ENCODE assay signal across 13 cellular contexts in the genomic region with DNA sequence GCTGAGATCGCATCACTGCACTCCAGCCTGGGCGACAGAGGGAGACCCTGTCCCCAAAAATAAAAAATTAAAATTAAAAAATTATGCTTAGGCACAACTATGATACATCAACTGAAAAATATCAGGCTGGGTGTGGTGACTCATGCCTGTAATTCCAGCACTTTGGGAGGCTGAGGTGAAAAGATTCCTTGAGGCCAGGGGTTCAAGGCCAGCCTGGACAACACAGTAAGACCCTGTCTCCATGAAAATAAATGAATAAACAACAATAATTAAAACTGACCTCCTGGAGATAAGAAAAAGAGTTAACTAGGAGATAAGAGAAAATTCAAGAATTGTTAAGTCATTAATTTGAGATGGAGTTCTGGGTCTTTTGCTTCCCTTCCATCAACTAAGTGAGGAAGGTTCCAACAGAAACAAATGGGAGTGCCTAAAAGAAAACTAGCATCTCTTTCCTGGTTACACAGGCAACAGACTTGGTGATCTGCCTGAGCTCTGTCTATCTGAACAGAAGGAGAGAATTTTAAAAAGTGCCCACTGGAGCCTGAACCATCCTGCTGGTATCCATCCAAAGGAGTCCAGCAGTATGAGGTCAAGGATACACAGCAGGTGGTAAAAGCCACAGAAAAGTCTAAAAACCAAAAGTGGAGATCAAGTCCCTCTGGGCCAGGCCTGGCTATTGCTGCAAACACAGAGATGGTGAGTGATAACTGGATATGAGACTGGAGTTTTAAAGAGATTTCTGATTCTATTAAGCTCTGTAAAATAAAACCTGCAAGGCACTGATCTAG. TPM values are rescaled to one million over a fixed set of nuclear protein-coding genes. Genes with fewer than 3 reads are reported as not detected.
DNase-seq lines count a peak whose midpoint lies in the region; ATAC-seq and TF ChIP-seq lines count a peak whose summit lies in the region.
"Had no signal": no experiment of that assay in that cellular context is flagged by ENCODE, and none has a peak within 500 bp of the region (broad histone marks: within the 10 kb centered on the region; RNA-seq: fewer than 3 reads in every experiment).

No MANE protein-coding gene starts in this region.

- ATAC-seq in activated T-cell treated with anti-CD3 and anti-CD28 coated beads, Interleukin-2, amount 50 U/mL, for 72 hours (replicated peaks in 1 of 2): no peak
- no peak for ATAC-seq in central memory CD8-positive, alpha-beta T cell (replicated peaks; ENCODE audit: extremely low read depth, poor library complexity, severe bottlenecking)
- no peak for ATAC-seq in HG02981 (IDR thresholded peaks at IDR 0.05; ENCODE audit: unreplicated experiment)
- ATAC-seq: activated CD4-positive, CD25-positive, alpha-beta regulatory T cell treated with anti-CD3 and anti-CD28 coated beads, Interleukin-2, amount 50 U/mL, for 24 hours; left colon had no signal

- H3K36me3 Mint-ChIP-seq in activated T-cell treated with anti-CD3 and anti-CD28 coated beads, Interleukin-2, amount 50 U/mL, for 72 hours (ENCODE audit: insufficient read depth in 2 of 2): peaks cover 2 to 10% of the 10 kb centered on the region in 2 donors
- peaks cover 12% of the 10 kb centered on the region for H3K36me3 Mint-ChIP-seq in central memory CD8-positive, alpha-beta T cell (ENCODE audit: insufficient read depth)
- peaks cover 1% of the 10 kb centered on the region for H3K36me3 Mint-ChIP-seq in progenitor cell of endocrine pancreas (ENCODE audit: insufficient read depth)

- peak overlapping the region in 1 of 2 donors; percentile 32 for H3K4me3 Mint-ChIP-seq in activated T-cell treated with anti-CD3 and anti-CD28 coated beads, Interleukin-2, amount 50 U/mL, for 72 hours
- no peak overlapping the region for H3K4me3 Mint-ChIP-seq in central memory CD8-positive, alpha-beta T cell
- H3K4me3 Mint-ChIP-seq in progenitor cell of endocrine pancreas (ENCODE audit: low read depth): no peak overlapping the region

- peak overlapping the region; percentile 92 for H3K27ac Mint-ChIP-seq in activated T-cell treated with anti-CD3 and anti-CD28 coated beads, Interleukin-2, amount 50 U/mL, for 72 hours
- H3K27ac Mint-ChIP-seq in central memory CD8-positive, alpha-beta T cell (ENCODE audit: low read depth): peak overlapping the region; percentile 78
- peak overlapping the region; percentile 38 for H3K27ac Mint-ChIP-seq in progenitor cell of endocrine pancreas

- no peaks in the 10 kb centered on the region for H3K27me3 Mint-ChIP-seq in activated T-cell treated with anti-CD3 and anti-CD28 coated beads, Interleukin-2, amount 50 U/mL, for 72 hours (ENCODE audit: low read depth)
- H3K27me3 Mint-ChIP-seq in central memory CD8-positive, alpha-beta T cell: no peaks in the 10 kb centered on the region
- H3K27me3 Mint-ChIP-seq in progenitor cell of endocrine pancreas: no peaks in the 10 kb centered on the region

- no peaks in the 10 kb centered on the region for H3K9me3 ChIP-seq in prostate gland

- no peaks in the 10 kb centered on the region for H3K4me1 ChIP-seq in prostate gland (replicated peaks)

- TF ChIP-seq POLR2A in prostate gland (IDR thresholded peaks at IDR 0.05): no peak

- TF ChIP-seq CTCF in progenitor cell of endocrine pancreas (IDR thresholded peaks at IDR 0.05; ENCODE audit: unreplicated experiment): no peak
- TF ChIP-seq CTCF in prostate gland (IDR thresholded peaks at IDR 0.05): no peak

- 99% methylated on average over 2 of the region's 2 CpGs for whole genome bisulfite sequencing in prostate gland

- intact Hi-C loops in prostate gland (cut with DNase I): no loop called here

- H3K9me3 Mint-ChIP-seq in activated T-cell treated with anti-CD3 and anti-CD28 coated beads, Interleukin-2, amount 50 U/mL, for 72 hours: no peaks in the 10 kb centered on the region
- H3K9me3 Mint-ChIP-seq in central memory CD8-positive, alpha-beta T cell: no peaks in the 10 kb centered on the region
- no peaks in the 10 kb centered on the region for H3K9me3 Mint-ChIP-seq in progenitor cell of endocrine pancreas (ENCODE audit: low read depth)

- no peak for DNase-seq in activated T-cell treated with anti-CD3 and anti-CD28 coated beads, Interleukin-2, amount 50 U/mL, for 72 hours
- no peak for DNase-seq in activated T-cell treated with anti-CD3 and anti-CD28 coated beads for 4 hours
- DNase-seq in M059J (ENCODE audit: low read depth): peak; percentile 36
- DNase-seq in central memory CD8-positive, alpha-beta T cell (ENCODE audit: low spot score in 2 of 2): no peak
- no peak for DNase-seq in progenitor cell of endocrine pancreas (ENCODE audit: low spot score, unreplicated experiment)
- DNase-seq in T-helper 9 cell: no peak
- DNase-seq in prostate gland (ENCODE audit: low spot score): no peak
- DNase-seq: brain microvascular endothelial cell; effector CD8-positive, alpha-beta T cell; left colon; PC-9 had no signal

- no peak overlapping the region for H3K4me3 ChIP-seq in prostate gland
- H3K4me3 ChIP-seq: PC-9 had no signal

- H3K36me3 ChIP-seq in prostate gland: no peaks in the 10 kb centered on the region

- H3K27ac ChIP-seq in prostate gland: no peak overlapping the region
- H3K27ac ChIP-seq: brain microvascular endothelial cell, PC-9 had no signal

- H3K4me1 Mint-ChIP-seq in activated T-cell treated with anti-CD3 and anti-CD28 coated beads, Interleukin-2, amount 50 U/mL, for 72 hours (ENCODE audit: low read depth): peaks cover 52% of the 10 kb centered on the region
- H3K4me1 Mint-ChIP-seq in central memory CD8-positive, alpha-beta T cell: peaks cover 38% of the 10 kb centered on the region
- H3K4me1 Mint-ChIP-seq in progenitor cell of endocrine pancreas (ENCODE audit: low read depth): no peaks in the 10 kb centered on the region

- no peaks in the 10 kb centered on the region for H3K27me3 ChIP-seq in prostate gland (replicated peaks; ENCODE audit: insufficient read depth)
- H3K27me3 ChIP-seq: brain microvascular endothelial cell had no signal

RNA-seq across cellular contexts. Expression of gene PPM1G, which starts 8.8 kb away (rescaled TPM):
- 100 to 1,000 TPM; 122 to 132 TPM for total RNA-seq in activated T-cell treated with anti-CD3 and anti-CD28 coated beads, Interleukin-2, amount 50 U/mL, for 72 hours
- 105 and 134 TPM in 2 replicates for total RNA-seq in M059J (2014; rRNA removed; shearing (Covaris generic))
- total RNA-seq in progenitor cell of endocrine pancreas (101 and 105 TPM in 2 replicates), prostate gland (10 to 100 TPM; 57.2 to 65.4 TPM)

RNA-seq across cellular contexts. Expression of gene ZNF513, which starts 20.0 kb away (rescaled TPM):
- total RNA-seq in activated T-cell treated with anti-CD3 and anti-CD28 coated beads, Interleukin-2, amount 50 U/mL, for 72 hours: 10 to 100 TPM; 15.7 to 15.9 TPM
- 3.6 and 7.6 TPM in 2 replicates for total RNA-seq in M059J (2014; rRNA removed; shearing (Covaris generic))
- total RNA-seq in progenitor cell of endocrine pancreas (34.4 and 35.0 TPM in 2 replicates), prostate gland (10 to 100 TPM in 1 of 2 donors, 1 to 10 TPM in 1; 9.0 to 22.0 TPM)

RNA-seq across cellular contexts. Expression of gene NRBP1, which starts 27.9 kb away (rescaled TPM):
- 10 to 100 TPM; 79.7 to 96.3 TPM for total RNA-seq in activated T-cell treated with anti-CD3 and anti-CD28 coated beads, Interleukin-2, amount 50 U/mL, for 72 hours
- total RNA-seq in M059J (2014; rRNA removed; shearing (Covaris generic)): 96.9 and 124 TPM in 2 replicates
- total RNA-seq in progenitor cell of endocrine pancreas (109 and 120 TPM in 2 replicates), prostate gland (10 to 100 TPM; 42.9 to 83.4 TPM)

RNA-seq across cellular contexts. Expression of gene SNX17, which starts 30.1 kb away (rescaled TPM):
- 10 to 100 TPM; 66.1 to 70.7 TPM for total RNA-seq in activated T-cell treated with anti-CD3 and anti-CD28 coated beads, Interleukin-2, amount 50 U/mL, for 72 hours
- 70.4 and 88.3 TPM in 2 replicates for total RNA-seq in M059J (2014; rRNA removed; shearing (Covaris generic))
- total RNA-seq in progenitor cell of endocrine pancreas (81.2 and 89.3 TPM in 2 replicates), prostate gland (100 to 1,000 TPM; 127 to 134 TPM)

RNA-seq across cellular contexts. Expression of gene EIF2B4, which starts 30.4 kb away (rescaled TPM):
- total RNA-seq in activated T-cell treated with anti-CD3 and anti-CD28 coated beads, Interleukin-2, amount 50 U/mL, for 72 hours: 10 to 100 TPM; 30.0 to 42.7 TPM
- total RNA-seq in M059J (2014; rRNA removed; shearing (Covaris generic)): 24.3 and 31.1 TPM in 2 replicates
- total RNA-seq in progenitor cell of endocrine pancreas: 49.6 and 56.7 TPM in 2 replicates
- total RNA-seq in prostate gland: 10 to 100 TPM; 46.9 to 51.8 TPM

Comparison
In these comparisons a context has a peak if more than half of its experiments do, and no peak if none do; other contexts are left out.
1. H3K27ac Mint-ChIP-seq: peak in every context shown above with its lines; median percentile 92 in activated T-cell treated with anti-CD3 and anti-CD28 coated beads, Interleukin-2, amount 50 U/mL, for 72 hours; 78 in central memory CD8-positive, alpha-beta T cell; 38 in progenitor cell of endocrine pancreas.